12 cellular contexts compared by ENCODE assay signal in genomic region chr4:128635939-128636551, GRCh38.
DNase-seq lines count a peak whose midpoint lies in the region; ATAC-seq, FAIRE-seq and TF ChIP-seq lines count a peak whose summit lies in the region.
"Had no signal": no experiment of that assay in that cellular context is flagged by ENCODE, and none has a peak within 500 bp of the region (broad histone marks: within the 10 kb centered on the region; RNA-seq: fewer than 3 reads in every experiment).

No MANE protein-coding gene starts in this region.

- no peak for TF ChIP-seq CTCF in thoracic aorta (IDR thresholded peaks at IDR 0.05)

- H3K27ac Mint-ChIP-seq in naive thymus-derived CD4-positive, alpha-beta T cell: no peak overlapping the region

- H3K9me3 Mint-ChIP-seq in naive thymus-derived CD4-positive, alpha-beta T cell: peaks cover 0 to 2% (median 0%) of the 10 kb centered on the region in 11 donors

- H3K4me1 ChIP-seq in SJCRH30: peaks cover 8% of the 10 kb centered on the region
- peaks cover 0 to 32% of the 10 kb centered on the region in 2 donors for H3K4me1 ChIP-seq in thoracic aorta (ENCODE audit: control insufficient read depth in 1 of 2, low read depth in 2 of 2)
- H3K4me1 ChIP-seq in naive thymus-derived CD4-positive, alpha-beta T cell (ENCODE audit: control insufficient read depth in 2 of 2, insufficient read depth in 2 of 2, low read length in 2 of 2): no peaks in the 10 kb centered on the region

- H3K4me3 Mint-ChIP-seq in naive thymus-derived CD4-positive, alpha-beta T cell: no peak overlapping the region

- peaks cover 0 to 4% (median 0%) of the 10 kb centered on the region in 7 donors for H3K4me1 Mint-ChIP-seq in naive thymus-derived CD4-positive, alpha-beta T cell

- ATAC-seq in thoracic aorta (ENCODE audit: insufficient number of reproducible peaks, low FRiP score, low read depth) (peak; percentile 11), HG02571 (IDR thresholded peaks at IDR 0.05; ENCODE audit: unreplicated experiment) (no peak)
- ATAC-seq in naive thymus-derived CD4-positive, alpha-beta T cell: no peak

- intact Hi-C loops in naive thymus-derived CD4-positive, alpha-beta T cell (cut with micrococcal nuclease): no loop called here

- FAIRE-seq in islet of Langerhans (lab: Jason Lieb, UNC): peak; percentile 97

- H3K36me3 ChIP-seq in SJCRH30: no peaks in the 10 kb centered on the region
- no peaks in the 10 kb centered on the region for H3K36me3 ChIP-seq in thoracic aorta
- no peaks in the 10 kb centered on the region for H3K36me3 ChIP-seq in naive thymus-derived CD4-positive, alpha-beta T cell (ENCODE audit: control insufficient read depth in 2 of 3, insufficient read depth in 3 of 3, low read length in 3 of 3)
- H3K36me3 ChIP-seq: adrenal gland, HAP-1, neutrophil, suprapubic skin had no signal

- DNase-seq in DMS53 treated with DMSO at 0.1 percent for 48 hours (lab: John Stamatoyannopoulos, UW; ENCODE audit: unreplicated experiment) (peak; percentile 39), DMS53 (lab: John Stamatoyannopoulos, UW) (no peak), SJCRH30 (peak in 1 of 2 experiments; percentile 28), thoracic aorta (ENCODE audit: low spot score) (no peak), NOMO-1 (lab: John Stamatoyannopoulos, UW; ENCODE audit: unreplicated experiment in 2 of 2) (no peak)
- DNase-seq in naive thymus-derived CD4-positive, alpha-beta T cell: no peak
- DNase-seq: adrenal gland had no signal

- H3K9me3 ChIP-seq in SJCRH30 (replicated peaks) (no peaks in the 10 kb centered on the region), thoracic aorta (no peaks in the 10 kb centered on the region)
- H3K9me3 ChIP-seq in naive thymus-derived CD4-positive, alpha-beta T cell (ENCODE audit: control insufficient read depth in 2 of 3, low read length in 3 of 3): no peaks in the 10 kb centered on the region
- H3K9me3 ChIP-seq: adrenal gland, HAP-1, neutrophil, suprapubic skin had no signal

- POLR2A ChIA-PET in naive thymus-derived CD4-positive, alpha-beta T cell (lab: Charles Lee): no interaction called here

- H3K27me3 Mint-ChIP-seq in naive thymus-derived CD4-positive, alpha-beta T cell: peaks cover 0 to 8% (median 4%) of the 10 kb centered on the region in 5 donors

- CTCF ChIA-PET in naive thymus-derived CD4-positive, alpha-beta T cell (lab: Charles Lee): no interaction called here

- no peaks in the 10 kb centered on the region for H3K36me3 Mint-ChIP-seq in naive thymus-derived CD4-positive, alpha-beta T cell

- H3K27ac ChIP-seq in SJCRH30: peak overlapping the region; percentile 82
- H3K27ac ChIP-seq in thoracic aorta: peak overlapping the region in 1 of 2 donors; percentile 48
- no peak overlapping the region for H3K27ac ChIP-seq in naive thymus-derived CD4-positive, alpha-beta T cell (ENCODE audit: low read depth, low read length)
- H3K27ac ChIP-seq: adrenal gland, neutrophil, suprapubic skin had no signal

- H3K27me3 ChIP-seq in SJCRH30: no peaks in the 10 kb centered on the region
- no peaks in the 10 kb centered on the region for H3K27me3 ChIP-seq in thoracic aorta (replicated peaks; ENCODE audit: insufficient read depth)
- no peaks in the 10 kb centered on the region for H3K27me3 ChIP-seq in naive thymus-derived CD4-positive, alpha-beta T cell (ENCODE audit: control insufficient read depth in 2 of 2, insufficient read depth in 2 of 2, low read length in 2 of 2)
- H3K27me3 ChIP-seq: adrenal gland, suprapubic skin had no signal

- H3K4me3 ChIP-seq in SJCRH30: peak overlapping the region; percentile 53
- H3K4me3 ChIP-seq in thoracic aorta: no peak overlapping the region
- no peak overlapping the region for H3K4me3 ChIP-seq in naive thymus-derived CD4-positive, alpha-beta T cell (ENCODE audit: low read length)
- H3K4me3 ChIP-seq: adrenal gland, suprapubic skin had no signal
